ENCODE assay signal across 9 cellular contexts in the genomic region with DNA sequence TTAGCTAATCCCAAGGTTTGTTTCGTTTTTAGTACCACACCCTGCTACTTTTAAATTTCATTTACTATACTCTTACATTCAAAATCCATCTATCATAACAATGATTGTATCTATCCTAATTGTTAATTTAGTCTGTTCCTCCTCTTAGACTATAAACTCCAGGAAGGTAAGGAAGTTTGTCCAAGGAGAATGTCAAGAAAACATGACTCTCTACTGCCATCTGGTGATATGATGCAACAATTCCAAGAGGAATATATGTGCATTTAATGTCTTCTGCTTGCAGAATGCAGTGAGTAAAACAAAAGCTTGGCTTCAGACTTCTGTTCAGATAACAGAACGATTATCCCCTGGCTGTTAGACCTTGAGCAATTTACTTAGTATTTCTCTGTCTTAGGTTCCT.
DNase-seq lines count a peak whose midpoint lies in the region; ATAC-seq and TF ChIP-seq lines count a peak whose summit lies in the region.
"Had no signal": no experiment of that assay in that cellular context is flagged by ENCODE, and none has a peak within 500 bp of the region (broad histone marks: within the 10 kb centered on the region; RNA-seq: fewer than 3 reads in every experiment).

No MANE protein-coding gene starts in this region.

- H3K27me3 ChIP-seq in RWPE2 (ENCODE audit: insufficient read depth, poor library complexity, severe bottlenecking) = no peaks in the 10 kb centered on the region
- no peaks in the 10 kb centered on the region for H3K27me3 ChIP-seq in testis

- DNase-seq in AG09319 (ENCODE audit: extremely low read depth, low read depth) (no peak), RWPE2 (ENCODE audit: low spot score) (no peak), fibroblast of the conjunctiva (ENCODE audit: low read depth) (peak; percentile 62), testis (no peak), mucosa of gallbladder (ENCODE audit: low spot score) (no peak)
- no peak for DNase-seq in stimulated activated CD8-positive, alpha-beta memory T cell treated with anti-CD3 and anti-CD28 coated beads, Interleukin-4, amount 100 ng/mL, for 48 hours

- no peak overlapping the region for H3K4me3 ChIP-seq in RWPE2 (ENCODE audit: severe bottlenecking)
- no peak overlapping the region for H3K4me3 ChIP-seq in testis
- H3K4me3 ChIP-seq: HAP-1 had no signal

- WGBS in testis, 2 donors = 51 to 55% methylated on average over 2 of the region's 2 CpGs

- H3K4me1 ChIP-seq in RWPE2 (ENCODE audit: insufficient read depth, poor library complexity, severe bottlenecking) = no peaks in the 10 kb centered on the region
- no peaks in the 10 kb centered on the region for H3K4me1 ChIP-seq in testis

- H3K36me3 ChIP-seq in RWPE2 (ENCODE audit: low read depth) = no peaks in the 10 kb centered on the region
- H3K36me3 ChIP-seq in testis (ENCODE audit: low read depth, missing control alignments) = no peaks in the 10 kb centered on the region
- H3K36me3 ChIP-seq: HAP-1 had no signal

- H3K9me3 ChIP-seq in RWPE2 (ENCODE audit: severe bottlenecking) (no peaks in the 10 kb centered on the region), testis (no peaks in the 10 kb centered on the region)
- H3K9me3 ChIP-seq: HAP-1 had no signal

- intact Hi-C loops in testis (cut with DNase I; ENCODE audit: low total_unique reads) = no loop called here

- H3K27ac ChIP-seq in RWPE2 (ENCODE audit: poor library complexity, severe bottlenecking) (no peak overlapping the region), testis (no peak overlapping the region)

- ATAC-seq in GM18909 (IDR thresholded peaks at IDR 0.05; ENCODE audit: poor library complexity, unreplicated experiment) (peak; percentile 70), RWPE2 (ENCODE audit: low read depth) (peak; percentile 33; the same call in 1 of the 3 replicates)

- no peak for TF ChIP-seq POLR2A in testis (IDR thresholded peaks at IDR 0.05)

- peak; percentile 60 for TF ChIP-seq CTCF in AG09319 (IDR thresholded peaks at IDR 0.05; ENCODE audit: low read depth, low read length)
- peak; percentile 47; the same call in 1 of the 2 replicates for TF ChIP-seq CTCF in LNCAP (IDR thresholded peaks at IDR 0.05)
- peak; percentile 73 for TF ChIP-seq CTCF in RWPE2 (IDR thresholded peaks at IDR 0.05; ENCODE audit: poor library complexity, severe bottlenecking)
- TF ChIP-seq CTCF in testis (IDR thresholded peaks at IDR 0.05) = peak; percentile 14 to 59 (median 45)
